Comparison of ENCODE assay signal across 18 cellular contexts in genomic region chr2:121746071-121746578, GRCh38. TPM values are rescaled to one million over a fixed set of nuclear protein-coding genes. Genes with fewer than 3 reads are reported as not detected.
DNase-seq lines count a peak whose midpoint lies in the region; ATAC-seq, FAIRE-seq and TF ChIP-seq lines count a peak whose summit lies in the region.
"Had no signal": no experiment of that assay in that cellular context is flagged by ENCODE, and none has a peak within 500 bp of the region (broad histone marks: within the 10 kb centered on the region; RNA-seq: fewer than 3 reads in every experiment).

No MANE protein-coding gene starts in this region.

- intact Hi-C loops in activated naive CD4-positive, alpha-beta T cell treated with anti-CD3 and anti-CD28 coated beads for 36 hours (cut with micrococcal nuclease): loop anchor here (1.0 kb wide), 2 partner anchors 9 to 16 kb away; partner anchors contain the start of gene TSN
- intact Hi-C loops in posterior cingulate gyrus (cut with DNase I): no loop called here

- no peak overlapping the region for H3K4me3 Mint-ChIP-seq in activated naive CD4-positive, alpha-beta T cell treated with anti-CD3 and anti-CD28 coated beads for 36 hours
- H3K4me3 Mint-ChIP-seq in stimulated activated naive B cell treated with anti-CD40 and anti-IgM and Interleukin-4, amounts not matched to agents 10 μg/mL and 1 μg/mL and 100 μg/mL, for 72 hours: no peak overlapping the region
- no peak overlapping the region for H3K4me3 Mint-ChIP-seq in glutamatergic neuron (ENCODE audit: unreplicated experiment)

- peak overlapping the region; percentile 62 for H3K27ac Mint-ChIP-seq in activated naive CD4-positive, alpha-beta T cell treated with anti-CD3 and anti-CD28 coated beads for 36 hours
- no peak overlapping the region for H3K27ac Mint-ChIP-seq in stimulated activated naive B cell treated with anti-CD40 and anti-IgM and Interleukin-4, amounts not matched to agents 10 μg/mL and 1 μg/mL and 100 μg/mL, for 72 hours
- no peak overlapping the region for H3K27ac Mint-ChIP-seq in glutamatergic neuron (ENCODE audit: unreplicated experiment)

- no peak overlapping the region for H2AFZ ChIP-seq in keratinocyte (ENCODE audit: control insufficient read depth, low read length)
- H2AFZ ChIP-seq: parathyroid adenoma had no signal

- CTCF ChIA-PET in activated naive CD4-positive, alpha-beta T cell treated with anti-CD3 and anti-CD28 coated beads for 36 hours (lab: Charles Lee): no interaction called here

- no peaks in the 10 kb centered on the region for H3K9me3 Mint-ChIP-seq in activated naive CD4-positive, alpha-beta T cell treated with anti-CD3 and anti-CD28 coated beads for 36 hours
- H3K9me3 Mint-ChIP-seq in stimulated activated naive B cell treated with anti-CD40 and anti-IgM and Interleukin-4, amounts not matched to agents 10 μg/mL and 1 μg/mL and 100 μg/mL, for 72 hours: no peaks in the 10 kb centered on the region
- peaks cover 3% of the 10 kb centered on the region for H3K9me3 Mint-ChIP-seq in glutamatergic neuron (ENCODE audit: unreplicated experiment)

- no peaks in the 10 kb centered on the region for H3K9me1 ChIP-seq in keratinocyte (ENCODE audit: control insufficient read depth, extremely low read depth, insufficient read depth, low read length)

- TF ChIP-seq CTCF in keratinocyte (optimal IDR thresholded peaks at IDR 0.05 in 1 of 3, IDR thresholded peaks at IDR 0.05 in 1 of 3, conservative IDR thresholded peaks at IDR 0.05 in 1 of 3; ENCODE audit: extremely low read depth in 1 of 3, insufficient read depth in 2 of 3, low read length in 3 of 3) (no peak), glutamatergic neuron (IDR thresholded peaks at IDR 0.05; ENCODE audit: partially characterized antibody, unreplicated experiment) (no peak)

- H3K4me3 ChIP-seq in keratinocyte (ENCODE audit: control insufficient read depth in 2 of 3, extremely low read depth in 1 of 3, insufficient read depth in 2 of 3, low read depth in 1 of 3, low read length in 3 of 3): no peak overlapping the region
- H3K4me3 ChIP-seq: heart left ventricle, smooth muscle cell, tibial artery had no signal

- no peak overlapping the region for H3K4me2 ChIP-seq in keratinocyte (ENCODE audit: control insufficient read depth, extremely low read depth, insufficient read depth, low read depth, low read length)
- H3K4me2 ChIP-seq: SK-N-SH, smooth muscle cell had no signal

- peaks cover 9% of the 10 kb centered on the region for H3K4me1 ChIP-seq in keratinocyte (ENCODE audit: control insufficient read depth, extremely low read depth, insufficient read depth, low read length)
- H3K4me1 ChIP-seq: heart left ventricle, parathyroid adenoma, tibial artery had no signal

- peak; percentile 14 to 60 for ATAC-seq in stimulated activated naive B cell treated with anti-CD40 and anti-IgM and Interleukin-4, amounts not matched to agents 10 μg/mL and 1 μg/mL and 100 μg/mL, for 72 hours (replicated peaks)
- ATAC-seq: heart left ventricle, left cardiac atrium, PC-3 had no signal

- no peaks in the 10 kb centered on the region for H4K20me1 ChIP-seq in keratinocyte (ENCODE audit: control insufficient read depth, extremely low read depth, insufficient read depth, low read length)

- no peaks in the 10 kb centered on the region for H3K27me3 Mint-ChIP-seq in activated naive CD4-positive, alpha-beta T cell treated with anti-CD3 and anti-CD28 coated beads for 36 hours (ENCODE audit: low read depth)
- H3K27me3 Mint-ChIP-seq in stimulated activated naive B cell treated with anti-CD40 and anti-IgM and Interleukin-4, amounts not matched to agents 10 μg/mL and 1 μg/mL and 100 μg/mL, for 72 hours: no peaks in the 10 kb centered on the region
- no peaks in the 10 kb centered on the region for H3K27me3 Mint-ChIP-seq in glutamatergic neuron (ENCODE audit: unreplicated experiment)

- peak; percentile 57 for DNase-seq in activated naive CD4-positive, alpha-beta T cell treated with anti-CD3 and anti-CD28 coated beads for 36 hours
- DNase-seq in activated naive CD4-positive, alpha-beta T cell (lab: John Stamatoyannopoulos, UW): no peak
- DNase-seq in activated T-cell treated with anti-CD3 and anti-CD28 coated beads, Interleukin-2, amount 50 U/mL, for 48 hours: peak; percentile 67
- DNase-seq in keratinocyte (ENCODE audit: low read depth, low spot score) (no peak), dedifferentiated amniotic fluid mesenchymal stem cell (ENCODE audit: extremely low spot score) (no peak), posterior cingulate gyrus (no peak), glutamatergic neuron (no peak)
- DNase-seq in stimulated activated naive B cell treated with anti-CD40 and anti-IgM and Interleukin-4, amounts not matched to agents 10 μg/mL and 1 μg/mL and 100 μg/mL, for 72 hours: no peak
- DNase-seq: amygdala, heart left ventricle, left cardiac atrium, NCI-H1694 treated with DMSO at 0.1 percent for 48 hours, NCI-H524 treated with DMSO at 0.1 percent for 48 hours, PC-3, SK-N-SH, tibial artery had no signal

- no peaks in the 10 kb centered on the region for H3K36me3 ChIP-seq in keratinocyte (ENCODE audit: control insufficient read depth in 2 of 2, extremely low read depth in 1 of 2, insufficient read depth in 2 of 2, low read length in 2 of 2)
- H3K36me3 ChIP-seq: heart left ventricle, tibial artery had no signal

- no peaks in the 10 kb centered on the region for H3K27me3 ChIP-seq in keratinocyte (ENCODE audit: control insufficient read depth, extremely low read depth, insufficient read depth, low read length)
- H3K27me3 ChIP-seq: heart left ventricle, tibial artery had no signal

- no peaks in the 10 kb centered on the region for H3K9me3 ChIP-seq in keratinocyte (ENCODE audit: control insufficient read depth, low read depth, low read length)
- H3K9me3 ChIP-seq: heart left ventricle, SK-N-SH, tibial artery had no signal

- H3K27ac ChIP-seq in keratinocyte (ENCODE audit: control insufficient read depth, insufficient read depth, low read length): no peak overlapping the region
- H3K27ac ChIP-seq: heart left ventricle, parathyroid adenoma, tibial artery had no signal

- dilution Hi-C loops in keratinocyte (cut with MboI; ENCODE audit: extremely low pct_ligation_motif_present, low sequenced_read_pairs): no loop called here

- no peak overlapping the region for H3K9ac ChIP-seq in keratinocyte (ENCODE audit: control insufficient read depth, extremely low read depth, insufficient read depth, low read length)
- H3K9ac ChIP-seq: parathyroid adenoma, SK-N-SH had no signal

- no peaks in the 10 kb centered on the region for H3K36me3 Mint-ChIP-seq in activated naive CD4-positive, alpha-beta T cell treated with anti-CD3 and anti-CD28 coated beads for 36 hours (ENCODE audit: low read depth)
- no peaks in the 10 kb centered on the region for H3K36me3 Mint-ChIP-seq in stimulated activated naive B cell treated with anti-CD40 and anti-IgM and Interleukin-4, amounts not matched to agents 10 μg/mL and 1 μg/mL and 100 μg/mL, for 72 hours
- H3K36me3 Mint-ChIP-seq in glutamatergic neuron (ENCODE audit: unreplicated experiment): no peaks in the 10 kb centered on the region

- peaks cover 12% of the 10 kb centered on the region for H3K4me1 Mint-ChIP-seq in activated naive CD4-positive, alpha-beta T cell treated with anti-CD3 and anti-CD28 coated beads for 36 hours (ENCODE audit: low read depth)
- H3K4me1 Mint-ChIP-seq in stimulated activated naive B cell treated with anti-CD40 and anti-IgM and Interleukin-4, amounts not matched to agents 10 μg/mL and 1 μg/mL and 100 μg/mL, for 72 hours: peaks cover 2 to 6% of the 10 kb centered on the region in 2 donors
- no peaks in the 10 kb centered on the region for H3K4me1 Mint-ChIP-seq in glutamatergic neuron (ENCODE audit: low read depth, unreplicated experiment)

- no peaks in the 10 kb centered on the region for H3K79me2 ChIP-seq in keratinocyte (ENCODE audit: control insufficient read depth, insufficient read depth, low read length)
- H3K79me2 ChIP-seq: parathyroid adenoma had no signal

- peak; percentile 39 for FAIRE-seq in keratinocyte (lab: Jason Lieb, UNC)

RNA-seq across cellular contexts. Expression of gene TSN, which starts 9.3 kb away (rescaled TPM):
- total RNA-seq in activated naive CD4-positive, alpha-beta T cell treated with anti-CD3 and anti-CD28 coated beads for 36 hours: 10 to 100 TPM; 49.8 to 52.6 TPM
- 45.0 to 78.4 TPM (median 53.2 TPM) in 3 replicates for polyA plus RNA-seq in keratinocyte
- polyA plus RNA-seq in keratinocyte (2011; ENCODE audit: low read depth): 23.3 TPM
- 44.4 and 63.6 TPM in 2 replicates for polyA plus RNA-seq in keratinocyte (2011; cell fraction: cytosol; rRNA removed)
- 40.4 and 47.5 TPM in 2 replicates for polyA plus RNA-seq in keratinocyte (2011; cell fraction: nucleus; rRNA removed)
- polyA plus RNA-seq in keratinocyte (2012; ENCODE audit: low replicate concordance): 34.4 and 40.6 TPM in 2 replicates
- polyA minus RNA-seq in keratinocyte: 36.6 to 52.0 TPM (median 51.4 TPM) in 3 replicates
- 35.3 TPM for polyA minus RNA-seq in keratinocyte (2011; cell fraction: cytosol; rRNA and poly(A)+ RNA removed)
- polyA minus RNA-seq in keratinocyte (2011; cell fraction: nucleus; rRNA and poly(A)+ RNA removed): 19.1 and 28.1 TPM in 2 replicates
- 47.8 TPM for total RNA-seq in glutamatergic neuron (ENCODE audit: unreplicated experiment)

RNA-seq across cellular contexts. Expression of gene NIFK, which starts 9.4 kb away (rescaled TPM):
- total RNA-seq in activated naive CD4-positive, alpha-beta T cell treated with anti-CD3 and anti-CD28 coated beads for 36 hours: 100 to 1,000 TPM; 112 to 117 TPM
- polyA plus RNA-seq in keratinocyte: 34.8 to 60.4 TPM (median 39.4 TPM) in 3 replicates
- polyA plus RNA-seq in keratinocyte (2011; ENCODE audit: low read depth): 170 TPM
- 38.8 and 56.4 TPM in 2 replicates for polyA plus RNA-seq in keratinocyte (2011; cell fraction: cytosol; rRNA removed)
- 30.4 and 46.2 TPM in 2 replicates for polyA plus RNA-seq in keratinocyte (2011; cell fraction: nucleus; rRNA removed)
- polyA plus RNA-seq in keratinocyte (2012; ENCODE audit: low replicate concordance): 69.5 and 73.0 TPM in 2 replicates
- 2.9 to 21.7 TPM (median 15.1 TPM) in 3 replicates for polyA minus RNA-seq in keratinocyte
- polyA minus RNA-seq in keratinocyte (2011; cell fraction: cytosol; rRNA and poly(A)+ RNA removed): 19.6 TPM
- polyA minus RNA-seq in keratinocyte (2011; cell fraction: nucleus; rRNA and poly(A)+ RNA removed): 9.9 and 15.2 TPM in 2 replicates
- 38.5 TPM for total RNA-seq in glutamatergic neuron (ENCODE audit: unreplicated experiment)

Comparison
In these comparisons a context has a peak if more than half of its experiments do, and no peak if none do; other contexts are left out.
1. DNase-seq: peak in activated naive CD4-positive, alpha-beta T cell treated with anti-CD3 and anti-CD28 coated beads for 36 hours (single experiment) and activated T-cell treated with anti-CD3 and anti-CD28 coated beads, Interleukin-2, amount 50 U/mL, for 48 hours (2 of 2); none in activated naive CD4-positive, alpha-beta T cell (0 of 4), keratinocyte (single experiment), stimulated activated naive B cell treated with anti-CD40 and anti-IgM and Interleukin-4, amounts not matched to agents 10 μg/mL and 1 μg/mL and 100 μg/mL, for 72 hours (single experiment), dedifferentiated amniotic fluid mesenchymal stem cell (single experiment), posterior cingulate gyrus (0 of 10) and glutamatergic neuron (single experiment).